Comparison of ENCODE assay signal across 2 cellular contexts in genomic region chr20:35607003-35607735, GRCh38.
TF ChIP-seq lines count a peak whose summit lies in the region.

No MANE protein-coding gene starts in this region.

TF ChIP-seq in Ishikawa, 13 proteins besides CTCF, POLR2A, EP300 and RAD21:
- TF ChIP-seq EGR1 (IDR thresholded peaks at IDR 0.05) (peak; percentile 59; the same call in 1 of the 2 replicates), ZBTB7A (IDR thresholded peaks at IDR 0.05; ENCODE audit: low read depth) (0 out of 2 replicates have a peak, but pooled peaks have one; percentile 43)
- TF ChIP-seq, protein P1, sequence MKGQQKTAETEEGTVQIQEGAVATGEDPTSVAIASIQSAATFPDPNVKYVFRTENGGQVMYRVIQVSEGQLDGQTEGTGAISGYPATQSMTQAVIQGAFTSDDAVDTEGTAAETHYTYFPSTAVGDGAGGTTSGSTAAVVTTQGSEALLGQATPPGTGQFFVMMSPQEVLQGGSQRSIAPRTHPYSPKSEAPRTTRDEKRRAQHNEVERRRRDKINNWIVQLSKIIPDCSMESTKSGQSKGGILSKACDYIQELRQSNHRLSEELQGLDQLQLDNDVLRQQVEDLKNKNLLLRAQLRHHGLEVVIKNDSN (IDR thresholded peaks at IDR 0.05), result no peak

TF ChIP-seq in GM12878, 131 proteins besides CTCF, POLR2A, EP300 and RAD21:
- TF ChIP-seq NFIC (IDR thresholded peaks at IDR 0.05; ENCODE audit: low read depth, low read length) (0 out of 2 replicates have a peak, but pooled peaks have one; percentile 19), ZZZ3 (IDR thresholded peaks at IDR 0.05; ENCODE audit: control insufficient read depth, insufficient read length, low read depth) (no peak), CHD1 (IDR thresholded peaks at IDR 0.05; ENCODE audit: low read depth, low read length) (no peak), HDGF (IDR thresholded peaks at IDR 0.05) (no peak)
